In genomic region chr5:154977409-154977808, GRCh38 we compare ENCODE assay signal across 1 cellular context.
TF ChIP-seq lines count a peak whose summit lies in the region.

No MANE protein-coding gene starts in this region.

TF ChIP-seq in IMR-90, 13 proteins besides CTCF, POLR2A, EP300 and RAD21:
- TF ChIP-seq MAFK (IDR thresholded peaks at IDR 0.05; ENCODE audit: low read depth, low read length) (peak; percentile 96), NFE2L2 (IDR thresholded peaks at IDR 0.05; ENCODE audit: low read depth, low read length) (peak; percentile 95), MXI1 (IDR thresholded peaks at IDR 0.05; ENCODE audit: borderline replicate concordance, low read depth, low read length) (no peak)
